29 cellular contexts compared by ENCODE assay signal in genomic region chr6:25700841-25701240, GRCh38. TPM values are rescaled to one million over a fixed set of nuclear protein-coding genes. Genes with fewer than 3 reads are reported as not detected.
DNase-seq lines count a peak whose midpoint lies in the region; ATAC-seq and TF ChIP-seq lines count a peak whose summit lies in the region.
"Had no signal": no experiment of that assay in that cellular context is flagged by ENCODE, and none has a peak within 500 bp of the region (broad histone marks: within the 10 kb centered on the region; RNA-seq: fewer than 3 reads in every experiment).

No MANE protein-coding gene starts in this region.

- peaks cover 5% of the 10 kb centered on the region for H3K4me1 Mint-ChIP-seq in brain
- H3K4me1 Mint-ChIP-seq in stimulated activated memory B cell treated with anti-CD40 and anti-IgM and Interleukin-4, amounts not matched to agents 10 μg/mL and 1 μg/mL and 100 μg/mL, for 72 hours: no peaks in the 10 kb centered on the region
- H3K4me1 Mint-ChIP-seq: CD4-positive, CD25-positive, alpha-beta regulatory T cell had no signal

- H3K27ac ChIP-seq in hepatocyte (peak overlapping the region; percentile 20), colonic mucosa (no peak overlapping the region)
- H3K27ac ChIP-seq: 22Rv1, HL-60 had no signal

- no peaks in the 10 kb centered on the region for H3K79me2 ChIP-seq in hepatocyte

- H3K4me3 ChIP-seq in hepatocyte (no peak overlapping the region), colonic mucosa (no peak overlapping the region)

- H3K4me2 ChIP-seq in hepatocyte: no peak overlapping the region

- no peaks in the 10 kb centered on the region for H3K4me1 ChIP-seq in hepatocyte (ENCODE audit: insufficient read depth)
- no peaks in the 10 kb centered on the region for H3K4me1 ChIP-seq in colonic mucosa

- no peak overlapping the region for H3K4me3 Mint-ChIP-seq in brain
- H3K4me3 Mint-ChIP-seq in stimulated activated memory B cell treated with anti-CD40 and anti-IgM and Interleukin-4, amounts not matched to agents 10 μg/mL and 1 μg/mL and 100 μg/mL, for 72 hours: no peak overlapping the region
- H3K4me3 Mint-ChIP-seq: CD4-positive, CD25-positive, alpha-beta regulatory T cell; IgD-negative memory B cell had no signal

- 87% methylated on average over 4 of the region's 4 CpGs for WGBS in hepatocyte (ENCODE audit: low lambda C conversion rate, missing lambda C conversion rate)

- TF ChIP-seq CTCF in brain (conservative IDR thresholded peaks at IDR 0.05) (no peak), hepatocyte (IDR thresholded peaks at IDR 0.05; ENCODE audit: poor library complexity) (no peak), colonic mucosa (IDR thresholded peaks at IDR 0.05) (no peak)

- peak overlapping the region in 4 of 5 experiments; percentile 12 to 24 (median 22) for H3K27ac Mint-ChIP-seq in brain
- no peak overlapping the region for H3K27ac Mint-ChIP-seq in stimulated activated memory B cell treated with anti-CD40 and anti-IgM and Interleukin-4, amounts not matched to agents 10 μg/mL and 1 μg/mL and 100 μg/mL, for 72 hours
- H3K27ac Mint-ChIP-seq: CD4-positive, CD25-positive, alpha-beta regulatory T cell; IgD-negative memory B cell had no signal

- H3K36me3 ChIP-seq in hepatocyte (replicated peaks; ENCODE audit: insufficient read depth, low read depth) (no peaks in the 10 kb centered on the region), colonic mucosa (no peaks in the 10 kb centered on the region)

- no peak overlapping the region for H3K9ac ChIP-seq in colonic mucosa (ENCODE audit: low read depth in 2 of 2, low read length in 2 of 2)

- no peaks in the 10 kb centered on the region for H3K9me2 ChIP-seq in hepatocyte (replicated peaks; ENCODE audit: insufficient read depth)

- no peak for ATAC-seq in GM21515 (IDR thresholded peaks at IDR 0.05; ENCODE audit: unreplicated experiment)
- no peak for ATAC-seq in stimulated activated memory B cell treated with anti-CD40 and anti-IgM and Interleukin-4, amounts not matched to agents 10 μg/mL and 1 μg/mL and 100 μg/mL, for 72 hours
- no peak for ATAC-seq in GM21576 (IDR thresholded peaks at IDR 0.05; ENCODE audit: unreplicated experiment)
- ATAC-seq: PC-3 had no signal

- H3K27me3 ChIP-seq in hepatocyte (no peaks in the 10 kb centered on the region), colonic mucosa (no peaks in the 10 kb centered on the region)

- intact Hi-C loops in colonic mucosa (cut with DNase I): no loop called here

- no peak overlapping the region for H2AFZ ChIP-seq in hepatocyte

- H4K20me1 ChIP-seq in hepatocyte (ENCODE audit: insufficient read depth, poor library complexity, severe bottlenecking): no peaks in the 10 kb centered on the region

- no peaks in the 10 kb centered on the region for H3K36me3 Mint-ChIP-seq in brain
- H3K36me3 Mint-ChIP-seq in stimulated activated memory B cell treated with anti-CD40 and anti-IgM and Interleukin-4, amounts not matched to agents 10 μg/mL and 1 μg/mL and 100 μg/mL, for 72 hours: no peaks in the 10 kb centered on the region
- H3K36me3 Mint-ChIP-seq: CD4-positive, CD25-positive, alpha-beta regulatory T cell had no signal

- H3K9me3 ChIP-seq in hepatocyte (ENCODE audit: low read depth) (no peaks in the 10 kb centered on the region), colonic mucosa (no peaks in the 10 kb centered on the region)

- peak; percentile 33 for DNase-seq in Ammon's horn (ENCODE audit: low spot score)
- peak; percentile 85 for DNase-seq in NCI-H446 treated with DMSO at 0.1 percent for 48 hours (lab: John Stamatoyannopoulos, UW)
- no peak for DNase-seq in hepatocyte (ENCODE audit: low spot score)
- no peak for DNase-seq in colonic mucosa
- DNase-seq: CD4-positive, CD25-positive, alpha-beta regulatory T cell; DMS153; DND-41; NCI-H1092; NCI-H1436; NCI-H187; NCI-H2081 treated with DMSO at 0.1 percent for 48 hours; NCI-H2171; NCI-H226; NCI-H524; NCI-H82; NK-92 treated with Interleukin-12 subunit alpha and Interleukin-12 subunit beta, amount 100 ng/mL, for 24 hours; PC-3; Right ventricle myocardium superior; RPMI8226 had no signal

- H3K27me3 Mint-ChIP-seq in brain: peaks cover 3% of the 10 kb centered on the region
- peaks cover 12% of the 10 kb centered on the region for H3K27me3 Mint-ChIP-seq in stimulated activated memory B cell treated with anti-CD40 and anti-IgM and Interleukin-4, amounts not matched to agents 10 μg/mL and 1 μg/mL and 100 μg/mL, for 72 hours

- peaks cover 0 to 2% (median 0%) of the 10 kb centered on the region in 5 experiments for H3K9me3 Mint-ChIP-seq in brain
- H3K9me3 Mint-ChIP-seq in stimulated activated memory B cell treated with anti-CD40 and anti-IgM and Interleukin-4, amounts not matched to agents 10 μg/mL and 1 μg/mL and 100 μg/mL, for 72 hours: no peaks in the 10 kb centered on the region

RNA-seq across cellular contexts. Expression of gene SCGN, which starts 48.8 kb away (rescaled TPM):
- polyA plus RNA-seq in brain (ENCODE audit: insufficient read depth, low read depth, low replicate concordance): 383 TPM
- 25.7 and 25.9 TPM in 2 replicates for total RNA-seq in hepatocyte
- polyA plus RNA-seq in hepatocyte: 14.2 and 33.0 TPM in 2 replicates
- 1 to 10 TPM; 4.6 to 8.1 TPM for total RNA-seq in colonic mucosa
- total RNA-seq: CD4-positive, CD25-positive, alpha-beta regulatory T cell; H4; PC-3 had no signal
- polyA plus RNA-seq: BJ; CD4-positive, CD25-positive, alpha-beta regulatory T cell; IgD-negative memory B cell had no signal

RNA-seq across cellular contexts. Expression of gene SLC17A4, which starts 53.7 kb away (rescaled TPM):
- not detected for polyA plus RNA-seq in brain (ENCODE audit: insufficient read depth, low read depth, low replicate concordance)
- 8.9 and 9.6 TPM in 2 replicates for total RNA-seq in hepatocyte
- 5.2 and 6.3 TPM in 2 replicates for polyA plus RNA-seq in hepatocyte
- total RNA-seq in colonic mucosa: 10 to 100 TPM; 11.3 to 27.7 TPM
- total RNA-seq: CD4-positive, CD25-positive, alpha-beta regulatory T cell; H4; PC-3; Right ventricle myocardium superior; SK-MEL-5 had no signal
- polyA plus RNA-seq: BJ; CD4-positive, CD25-positive, alpha-beta regulatory T cell; IgD-negative memory B cell had no signal

Comparison
In these comparisons a context has a peak if more than half of its experiments do, and no peak if none do; other contexts are left out.
1. DNase-seq: peak in Ammon's horn (single experiment) and NCI-H446 treated with DMSO at 0.1 percent for 48 hours (single experiment); none in hepatocyte (single experiment) and colonic mucosa (single experiment).